Comparison of ENCODE assay signal across 17 cellular contexts in the genomic region with DNA sequence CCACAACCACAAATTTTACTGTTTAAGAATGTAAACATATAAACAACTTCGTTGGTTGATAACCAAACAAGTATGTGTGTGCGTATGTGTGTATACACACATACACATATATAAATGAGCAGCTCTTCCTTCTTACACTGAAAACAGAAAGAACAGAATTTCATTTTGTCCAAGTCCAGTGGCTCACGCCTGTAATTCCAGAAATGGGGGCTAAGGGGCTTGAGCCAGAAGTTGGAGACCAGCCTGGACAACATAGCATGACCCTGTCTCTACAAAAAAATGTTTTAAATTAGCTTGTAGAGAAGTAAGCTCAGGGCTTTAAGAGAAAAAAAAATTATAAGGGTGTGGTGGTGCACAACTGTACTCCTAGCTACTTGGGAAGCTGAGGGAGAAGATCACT. TPM values are rescaled to one million over a fixed set of nuclear protein-coding genes. Genes with fewer than 3 reads are reported as not detected.
A peak's percentile ranks its signal among the peaks of the same experiment; 100 is the strongest.
DNase-seq lines count a peak whose midpoint lies in the region; ATAC-seq, FAIRE-seq and TF ChIP-seq lines count a peak whose summit lies in the region.
"Had no signal": no experiment of that assay in that cellular context is flagged by ENCODE, and none has a peak within 500 bp of the region (broad histone marks: within the 10 kb centered on the region; RNA-seq: fewer than 3 reads in every experiment).

No MANE protein-coding gene starts in this region.

- H3K27me3 Mint-ChIP-seq in neural progenitor cell (ENCODE audit: insufficient read depth, low read depth), result no peaks in the 10 kb centered on the region

- H3K4me1 ChIP-seq in kidney (ENCODE audit: control insufficient read depth in 1 of 2, insufficient read depth in 1 of 2, low read depth in 1 of 2, low read length in 2 of 2), result peaks cover 0 to 10% of the 10 kb centered on the region in 2 donors
- H3K4me1 ChIP-seq in neural progenitor cell, result no peaks in the 10 kb centered on the region
- H3K4me1 ChIP-seq: BE2C had no signal

- H3K4me3 Mint-ChIP-seq in neural progenitor cell, result no peak overlapping the region
- H3K4me3 Mint-ChIP-seq: CD8-positive, alpha-beta T cell; HFFc6; IgD-negative memory B cell had no signal

- no peak overlapping the region for H3K9ac ChIP-seq in SK-N-MC (ENCODE audit: insufficient read length)
- H3K9ac ChIP-seq in kidney (ENCODE audit: low read length in 2 of 2), result no peak overlapping the region
- no peak overlapping the region for H3K9ac ChIP-seq in neural progenitor cell

- H3K9me3 Mint-ChIP-seq in neural progenitor cell, result no peaks in the 10 kb centered on the region
- H3K9me3 Mint-ChIP-seq: CD8-positive, alpha-beta T cell; HFFc6; IgD-negative memory B cell had no signal

- peaks cover 8% of the 10 kb centered on the region for H3K4me1 Mint-ChIP-seq in neural progenitor cell
- H3K4me1 Mint-ChIP-seq: IgD-negative memory B cell had no signal

- no peak overlapping the region for H3K4me2 ChIP-seq in neural progenitor cell

- peaks cover 100% of the 10 kb centered on the region for H3K79me2 ChIP-seq in neural progenitor cell (ENCODE audit: low read depth)

- peak overlapping the region; percentile 27; the same call in 1 of the 2 replicates for H3K27ac ChIP-seq in SK-N-MC
- peak overlapping the region; percentile 48 to 58 for H3K27ac ChIP-seq in kidney (ENCODE audit: low read depth in 2 of 2, low read length in 2 of 2)
- H3K27ac ChIP-seq in neural progenitor cell, result peak overlapping the region; percentile 27
- H3K27ac ChIP-seq: C4-2B had no signal

- no peak overlapping the region for H3K27ac Mint-ChIP-seq in neural progenitor cell
- H3K27ac Mint-ChIP-seq: CD8-positive, alpha-beta T cell; HFFc6; IgD-negative memory B cell had no signal

- TF ChIP-seq CTCF in kidney (IDR thresholded peaks at IDR 0.05; ENCODE audit: borderline replicate concordance, extremely low read depth, insufficient read depth), result no peak
- TF ChIP-seq CTCF in neural progenitor cell (IDR thresholded peaks at IDR 0.05), result no peak

- no peak overlapping the region for H3K4me3 ChIP-seq in SK-N-MC
- H3K4me3 ChIP-seq in kidney (ENCODE audit: low read length in 2 of 2), result peak overlapping the region in 1 of 2 donors; percentile 26
- H3K4me3 ChIP-seq in neural progenitor cell, result no peak overlapping the region
- H3K4me3 ChIP-seq: HAP-1 had no signal

- 0 out of 2 replicates have a peak, but pooled peaks cover 5% of the 10 kb centered on the region for H3K9me3 ChIP-seq in SK-N-MC (ENCODE audit: low read depth, low read length)
- no peaks in the 10 kb centered on the region for H3K9me3 ChIP-seq in kidney (ENCODE audit: control insufficient read depth in 1 of 2, low read length in 2 of 2)
- H3K9me3 ChIP-seq in neural progenitor cell (ENCODE audit: low read depth), result no peaks in the 10 kb centered on the region
- H3K9me3 ChIP-seq: BE2C, Caco-2, HAP-1 had no signal

- intact Hi-C loops in kidney (cut with DNase I), result no loop called here

- peaks cover 67% of the 10 kb centered on the region for H4K20me1 ChIP-seq in neural progenitor cell (ENCODE audit: low read depth)

- peaks cover 22% of the 10 kb centered on the region for H3K36me3 Mint-ChIP-seq in neural progenitor cell
- H3K36me3 Mint-ChIP-seq: CD8-positive, alpha-beta T cell; IgD-negative memory B cell had no signal

- H3K27me3 ChIP-seq in neural progenitor cell, result no peaks in the 10 kb centered on the region
- H3K27me3 ChIP-seq: BE2C had no signal

- H3F3A ChIP-seq in neural progenitor cell (ENCODE audit: low read depth), result no peaks in the 10 kb centered on the region

- H2AFZ ChIP-seq in neural progenitor cell (replicated peaks), result no peak overlapping the region

- peaks cover 24% of the 10 kb centered on the region for H3K36me3 ChIP-seq in SK-N-MC (ENCODE audit: insufficient read depth, low read length)
- H3K36me3 ChIP-seq in kidney (ENCODE audit: control insufficient read depth in 1 of 2, insufficient read depth in 2 of 2, low read length in 2 of 2), result peaks cover 0 to 4% of the 10 kb centered on the region in 2 donors
- peaks cover 27% of the 10 kb centered on the region for H3K36me3 ChIP-seq in neural progenitor cell

- ATAC-seq in HG03175 (IDR thresholded peaks at IDR 0.05; ENCODE audit: unreplicated experiment) (no peak), HG02642 (IDR thresholded peaks at IDR 0.05; ENCODE audit: poor library complexity, unreplicated experiment) (no peak)
- ATAC-seq: CD8-positive, alpha-beta T cell had no signal

- peak; percentile 13 for DNase-seq in HCEC 1CT
- DNase-seq in SK-N-MC (ENCODE audit: low read depth, low spot score), result no peak
- DNase-seq in kidney, result no peak
- DNase-seq in neural progenitor cell (ENCODE audit: low spot score), result no peak
- DNase-seq in COLO829 (ENCODE audit: low spot score), result no peak
- no peak for DNase-seq in CD1c-positive myeloid dendritic cell (ENCODE audit: extremely low spot score)
- DNase-seq: BE2C; Caco-2; CD8-positive, alpha-beta T cell; DMS53; HFFc6 had no signal

- FAIRE-seq in kidney (lab: Jason Lieb, UNC), result no peak
- FAIRE-seq: H1 had no signal

RNA-seq across cellular contexts. Expression of gene NCKAP1, which starts 12.3 kb away (rescaled TPM):
- 140 TPM for total RNA-seq in kidney
- 45.4 TPM for polyA plus RNA-seq in kidney (ENCODE audit: insufficient read depth, low read depth, low replicate concordance)
- total RNA-seq in neural progenitor cell (ENCODE audit: low replicate concordance), result 119 and 164 TPM in 2 replicates

RNA-seq across cellular contexts. Expression of gene DUSP19, which starts 52.6 kb away (rescaled TPM):
- total RNA-seq in kidney, result 4.4 TPM
- 1.8 TPM for polyA plus RNA-seq in kidney (ENCODE audit: insufficient read depth, low read depth, low replicate concordance)
- 3.5 and 6.7 TPM in 2 replicates for total RNA-seq in neural progenitor cell (ENCODE audit: low replicate concordance)
